Comparison of ENCODE assay signal across 10 cellular contexts in the genomic region with DNA sequence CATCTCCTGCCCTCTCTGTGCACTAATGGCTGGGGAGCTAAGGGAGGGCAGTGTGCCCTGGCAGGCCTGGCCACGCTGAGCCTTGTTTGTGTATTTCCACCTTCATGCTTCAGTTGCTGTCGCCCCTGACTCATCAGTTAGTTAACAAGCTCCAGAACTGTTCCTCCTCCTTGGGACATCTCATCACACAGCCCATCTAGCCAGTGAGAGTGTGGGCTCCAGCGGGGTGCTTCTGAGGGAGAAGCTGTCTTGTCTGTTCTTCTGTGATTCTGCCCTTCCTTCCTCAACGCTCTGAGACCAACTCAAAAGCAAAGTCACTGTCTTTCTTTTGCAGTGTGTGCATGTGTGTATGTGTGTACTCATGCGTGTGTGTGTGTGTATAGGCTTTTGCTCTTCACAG. TPM values are rescaled to one million over a fixed set of nuclear protein-coding genes. Genes with fewer than 3 reads are reported as not detected.
DNase-seq lines count a peak whose midpoint lies in the region; ATAC-seq and TF ChIP-seq lines count a peak whose summit lies in the region.
"Had no signal": no experiment of that assay in that cellular context is flagged by ENCODE, and none has a peak within 500 bp of the region (broad histone marks: within the 10 kb centered on the region; RNA-seq: fewer than 3 reads in every experiment).

No MANE protein-coding gene starts in this region.

- no peaks in the 10 kb centered on the region for H3K27me3 ChIP-seq in adrenal gland

- 58 to 85% (median 60%) methylated on average over 5 of the region's 5 CpGs for WGBS in adrenal gland, 4 donors

- peaks cover 0 to 8% of the 10 kb centered on the region in 2 donors for H3K36me3 Mint-ChIP-seq in naive B cell
- H3K36me3 Mint-ChIP-seq in natural killer cell, result no peaks in the 10 kb centered on the region

- no peak for TF ChIP-seq CTCF in adrenal gland (IDR thresholded peaks at IDR 0.05)
- no peak for TF ChIP-seq CTCF in natural killer cell (IDR thresholded peaks at IDR 0.05)

- H3K4me1 Mint-ChIP-seq in naive B cell (peaks cover 59 to 77% (median 62%) of the 10 kb centered on the region in 3 donors), natural killer cell (no peaks in the 10 kb centered on the region)

- no peaks in the 10 kb centered on the region for H3K36me3 ChIP-seq in adrenal gland (replicated peaks in 1 of 2)

- H3K4me1 ChIP-seq in adrenal gland (replicated peaks in 1 of 2), result peaks cover 21 to 53% of the 10 kb centered on the region in 2 donors

- peak in 1 of 2 donors; percentile 36 for TF ChIP-seq POLR2A in adrenal gland (IDR thresholded peaks at IDR 0.05)

- H3K9me3 ChIP-seq in adrenal gland (replicated peaks in 1 of 3), result no peaks in the 10 kb centered on the region

- H3K27me3 Mint-ChIP-seq in naive B cell, result no peaks in the 10 kb centered on the region
- H3K27me3 Mint-ChIP-seq in natural killer cell (ENCODE audit: low read depth in 2 of 2), result no peaks in the 10 kb centered on the region

- ATAC-seq in HG02885 (IDR thresholded peaks at IDR 0.05; ENCODE audit: poor library complexity, unreplicated experiment), result peak; percentile 55
- ATAC-seq in naive B cell (ENCODE audit: low read depth in 2 of 2), result peak; percentile 47 to 72
- ATAC-seq in natural killer cell, result no peak

- H3K9me3 Mint-ChIP-seq in naive B cell (peaks cover 0 to 7% (median 2%) of the 10 kb centered on the region in 7 donors), natural killer cell (peaks cover 0 to 4% of the 10 kb centered on the region in 2 donors)

- H3K27ac Mint-ChIP-seq in naive B cell, result peak overlapping the region; percentile 4 to 75 (median 38)
- no peak overlapping the region for H3K27ac Mint-ChIP-seq in natural killer cell

- H3K27ac ChIP-seq in adrenal gland, result peak overlapping the region in 3 of 5 donors; percentile 24 to 49 (median 41)

- H3K4me3 Mint-ChIP-seq in naive B cell (peak overlapping the region in 5 of 8 donors; percentile 1 to 77 (median 45)), natural killer cell (no peak overlapping the region)

- H3K4me3 ChIP-seq in adrenal gland, result no peak overlapping the region

- DNase-seq in Daoy (ENCODE audit: low read depth) (peak; percentile 83), adrenal gland (peak in 5 of 7 donors; percentile 33 to 67 (median 57)), naive B cell (no peak), natural killer cell (no peak), AML-193 (lab: John Stamatoyannopoulos, UW) (no peak), posterior vena cava (ENCODE audit: low spot score) (no peak)
- no peak for DNase-seq in activated CD4-positive, alpha-beta T cell treated with anti-CD3 and anti-CD28 coated beads for 1 hour
- DNase-seq: activated T-cell treated with anti-CD3 and anti-CD28 coated beads, Interleukin-2, amount 50 U/mL, for 1 hour; effector CD8-positive, alpha-beta T cell had no signal

- intact Hi-C loops in adrenal gland (cut with DNase I) (no loop called here), natural killer cell (cut with micrococcal nuclease) (no loop called here), posterior vena cava (cut with DNase I) (no loop called here)

RNA-seq across cellular contexts. Expression of gene CPEB4, which starts 58.3 kb away (rescaled TPM):
- 14.5 and 21.4 TPM in 2 replicates for total RNA-seq in Daoy (2014; rRNA removed; shearing (Covaris generic))
- total RNA-seq in adrenal gland (100 to 1,000 TPM; 107 to 381 (median 155) TPM), natural killer cell (10 to 100 TPM; 44.4 to 60.4 (median 55.1) TPM), posterior vena cava (100 to 1,000 TPM in 1 of 2 donors, 10 to 100 TPM in 1; 51.9 to 102 TPM)
- polyA plus RNA-seq in adrenal gland (10 to 100 TPM; 34.4 to 60.2 (median 42.9) TPM), naive B cell (ENCODE audit: low read depth in 6 of 6) (1 to 10 TPM in 5 of 6 donors, not detected in 1; 4.8 to 8.8 (median 6.0) TPM)

Comparison
In these comparisons a context has a peak if more than half of its experiments do, and no peak if none do; other contexts are left out.
1. DNase-seq: peak in Daoy (single experiment) and adrenal gland (5 of 7); none in naive B cell (single experiment), natural killer cell (single experiment), activated CD4-positive, alpha-beta T cell treated with anti-CD3 and anti-CD28 coated beads for 1 hour (single experiment), AML-193 (0 of 2) and posterior vena cava (single experiment).
2. ATAC-seq: peak in HG02885 (single experiment) and naive B cell (2 of 2); none in natural killer cell (0 of 3).
3. H3K27ac Mint-ChIP-seq: peak in naive B cell (6 of 6); none in natural killer cell (0 of 2).